Comparison of ENCODE assay signal across 1 cellular context in genomic region chr1:27418326-27418761, GRCh38.
TF ChIP-seq lines count a peak whose summit lies in the region.

No MANE protein-coding gene starts in this region.

TF ChIP-seq in K562, 482 proteins besides CTCF, POLR2A, EP300 and RAD21:
- TF ChIP-seq BRCA1 (IDR thresholded peaks at IDR 0.05) (no peak), BRCA1 (CRISPR knock-in tag; IDR thresholded peaks at IDR 0.05) (no peak), YY1 (IDR thresholded peaks at IDR 0.05; ENCODE audit: borderline replicate concordance in 1 of 3, control insufficient read depth in 1 of 3, extremely low read depth in 1 of 3, insufficient read depth in 3 of 3, insufficient read length in 1 of 3, insufficient replicate concordance in 2 of 3, low read depth in 1 of 3, low read length in 2 of 3) (peak in 2 of 3 experiments; percentile 81 to 87), EZH2 (IDR thresholded peaks at IDR 0.05; ENCODE audit: borderline replicate concordance, low read depth, low read length) (no peak), USF1 (CRISPR knock-in tag; IDR thresholded peaks at IDR 0.05) (no peak), ZNF766 (CRISPR knock-in tag; conservative IDR thresholded peaks at IDR 0.05) (0 out of 2 replicates have a peak, but pooled peaks have one; percentile 14), ZNF143 (CRISPR knock-in tag; IDR thresholded peaks at IDR 0.05) (no peak), SIX5 (IDR thresholded peaks at IDR 0.05; ENCODE audit: borderline replicate concordance in 1 of 2, insufficient read depth in 1 of 2, low read depth in 1 of 2, low read length in 2 of 2) (no peak), IRF2 (CRISPR knock-in tag; IDR thresholded peaks at IDR 0.05) (no peak), TRIM24 (IDR thresholded peaks at IDR 0.05) (no peak), EGR1 (conservative IDR thresholded peaks at IDR 0.05) (no peak), STAG1 (CRISPR knock-in tag; IDR thresholded peaks at IDR 0.05; ENCODE audit: borderline replicate concordance) (no peak), NCOA6 (IDR thresholded peaks at IDR 0.05) (no peak), ZNF431 (CRISPR knock-in tag; IDR thresholded peaks at IDR 0.05) (no peak), ZBTB7A (IDR thresholded peaks at IDR 0.05; ENCODE audit: borderline replicate concordance, control insufficient read depth, low read depth, low read length) (no peak), JUND (IDR thresholded peaks at IDR 0.05; ENCODE audit: borderline replicate concordance, low read depth, low read length) (0 out of 2 replicates have a peak, but pooled peaks have one; percentile 4), JUND (tag; IDR thresholded peaks at IDR 0.05; ENCODE audit: borderline replicate concordance, low read depth, low read length) (no peak; the same call in 2 of the 3 replicates), HCFC1 (IDR thresholded peaks at IDR 0.05; ENCODE audit: low read depth, low read length) (no peak), DIDO1 (tag; IDR thresholded peaks at IDR 0.05; ENCODE audit: low read depth) (no peak), ZFP36 (IDR thresholded peaks at IDR 0.05; ENCODE audit: low read depth, low read length, partially characterized antibody) (no peak), GABPA (tag; conservative IDR thresholded peaks at IDR 0.05; ENCODE audit: low read depth) (no peak), ZNF511 (CRISPR knock-in tag; IDR thresholded peaks at IDR 0.05) (no peak), MCM5 (IDR thresholded peaks at IDR 0.05; ENCODE audit: low read depth) (no peak), GTF2F1 (IDR thresholded peaks at IDR 0.05; ENCODE audit: low read depth, low read length) (no peak), ZNF175 (CRISPR knock-in tag; IDR thresholded peaks at IDR 0.05; ENCODE audit: low read depth) (no peak), CBX1 (IDR thresholded peaks at IDR 0.05; ENCODE audit: low read depth) (no peak), ZNF592 (IDR thresholded peaks at IDR 0.05) (0 out of 2 replicates have a peak, but pooled peaks have one; percentile 31), HNRNPLL (IDR thresholded peaks at IDR 0.05; ENCODE audit: low read depth, low read length, poor library complexity, severe bottlenecking) (no peak), KAT8 (IDR thresholded peaks at IDR 0.05; ENCODE audit: low read depth) (peak; percentile 78), SFPQ (IDR thresholded peaks at IDR 0.05; ENCODE audit: low read depth, low read length) (no peak), ETV6 (IDR thresholded peaks at IDR 0.05; ENCODE audit: borderline replicate concordance in 1 of 2, low read depth in 2 of 2, low read length in 1 of 2) (no peak), ETV6 (CRISPR knock-in tag; IDR thresholded peaks at IDR 0.05; ENCODE audit: borderline replicate concordance) (no peak), ZNF764 (CRISPR knock-in tag; IDR thresholded peaks at IDR 0.05; ENCODE audit: low read depth) (no peak), FOSL1 (tag; conservative IDR thresholded peaks at IDR 0.05) (peak; percentile 65), PTTG1 (tag; IDR thresholded peaks at IDR 0.05; ENCODE audit: low read depth) (no peak), GATA2 (CRISPR knock-in tag; IDR thresholded peaks at IDR 0.05) (no peak)
- TF ChIP-seq, protein P1, sequence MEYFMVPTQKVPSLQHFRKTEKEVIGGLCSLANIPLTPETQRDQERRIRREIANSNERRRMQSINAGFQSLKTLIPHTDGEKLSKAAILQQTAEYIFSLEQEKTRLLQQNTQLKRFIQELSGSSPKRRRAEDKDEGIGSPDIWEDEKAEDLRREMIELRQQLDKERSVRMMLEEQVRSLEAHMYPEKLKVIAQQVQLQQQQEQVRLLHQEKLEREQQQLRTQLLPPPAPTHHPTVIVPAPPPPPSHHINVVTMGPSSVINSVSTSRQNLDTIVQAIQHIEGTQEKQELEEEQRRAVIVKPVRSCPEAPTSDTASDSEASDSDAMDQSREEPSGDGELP (CRISPR knock-in tag; IDR thresholded peaks at IDR 0.05; ENCODE audit: borderline replicate concordance), result 0 out of 2 replicates have a peak, but pooled peaks have one; percentile 27
- TF ChIP-seq, protein P2, sequence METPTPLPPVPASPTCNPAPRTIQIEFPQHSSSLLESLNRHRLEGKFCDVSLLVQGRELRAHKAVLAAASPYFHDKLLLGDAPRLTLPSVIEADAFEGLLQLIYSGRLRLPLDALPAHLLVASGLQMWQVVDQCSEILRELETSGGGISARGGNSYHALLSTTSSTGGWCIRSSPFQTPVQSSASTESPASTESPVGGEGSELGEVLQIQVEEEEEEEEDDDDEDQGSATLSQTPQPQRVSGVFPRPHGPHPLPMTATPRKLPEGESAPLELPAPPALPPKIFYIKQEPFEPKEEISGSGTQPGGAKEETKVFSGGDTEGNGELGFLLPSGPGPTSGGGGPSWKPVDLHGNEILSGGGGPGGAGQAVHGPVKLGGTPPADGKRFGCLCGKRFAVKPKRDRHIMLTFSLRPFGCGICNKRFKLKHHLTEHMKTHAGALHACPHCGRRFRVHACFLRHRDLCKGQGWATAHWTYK (CRISPR knock-in tag; IDR thresholded peaks at IDR 0.05), result no peak
- TF ChIP-seq, protein P3, sequence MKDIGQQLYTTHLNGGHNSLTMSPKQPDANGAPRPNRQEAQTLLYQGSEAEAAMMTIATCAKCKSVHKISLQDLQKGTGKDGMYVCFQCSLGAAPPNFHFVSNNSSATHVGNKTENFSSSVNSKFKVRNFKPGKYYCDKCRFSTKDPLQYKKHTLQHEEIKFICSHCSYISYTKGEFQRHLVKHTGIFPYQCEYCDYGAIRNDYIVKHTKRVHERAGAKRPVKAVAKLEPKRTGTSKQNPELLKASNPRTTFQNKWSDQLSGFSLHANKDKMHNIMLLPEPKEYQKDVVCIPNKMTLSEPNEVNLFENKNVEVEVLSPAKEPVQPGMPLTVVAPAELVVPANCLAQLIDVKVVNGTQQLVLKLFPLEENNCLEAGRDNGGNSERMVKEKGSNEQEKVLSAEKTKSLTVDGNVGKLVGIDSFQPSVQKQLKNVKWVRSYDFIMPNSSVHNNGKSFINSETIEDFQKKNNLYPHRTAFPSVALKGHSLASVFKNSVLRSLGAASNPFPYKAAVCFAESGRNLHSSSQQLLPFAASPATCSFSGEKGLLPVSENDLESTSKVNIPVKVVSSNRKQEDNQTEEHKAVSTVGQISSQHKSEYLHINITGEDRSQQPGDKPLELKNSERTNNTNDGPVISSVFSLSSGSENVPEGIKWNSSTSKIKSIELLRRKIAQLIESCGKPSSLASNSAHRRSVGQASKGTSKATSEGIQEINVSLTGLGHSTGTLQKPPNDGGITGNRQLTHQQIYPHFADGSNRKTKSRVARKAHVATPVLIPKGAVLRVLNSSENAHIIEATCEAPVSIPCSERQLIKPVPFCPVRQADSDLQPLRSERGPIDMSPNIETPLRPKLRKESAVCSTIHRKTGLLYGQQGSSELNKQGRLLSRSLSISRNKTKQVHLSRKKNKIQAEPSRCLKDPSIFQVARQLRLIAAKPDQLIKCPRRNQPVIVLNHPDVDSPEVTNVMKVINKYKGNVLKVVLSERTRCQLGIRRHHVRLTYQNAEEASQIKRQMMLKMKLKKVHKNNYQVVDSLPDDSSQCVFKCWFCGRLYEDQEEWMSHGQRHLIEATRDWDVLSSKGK (CRISPR knock-in tag; IDR thresholded peaks at IDR 0.05), result no peak
- TF ChIP-seq, protein P4, sequence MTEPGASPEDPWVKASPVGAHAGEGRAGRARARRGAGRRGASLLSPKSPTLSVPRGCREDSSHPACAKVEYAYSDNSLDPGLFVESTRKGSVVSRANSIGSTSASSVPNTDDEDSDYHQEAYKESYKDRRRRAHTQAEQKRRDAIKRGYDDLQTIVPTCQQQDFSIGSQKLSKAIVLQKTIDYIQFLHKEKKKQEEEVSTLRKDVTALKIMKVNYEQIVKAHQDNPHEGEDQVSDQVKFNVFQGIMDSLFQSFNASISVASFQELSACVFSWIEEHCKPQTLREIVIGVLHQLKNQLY (CRISPR knock-in tag; conservative IDR thresholded peaks at IDR 0.05), result no peak
- TF ChIP-seq, protein P5, sequence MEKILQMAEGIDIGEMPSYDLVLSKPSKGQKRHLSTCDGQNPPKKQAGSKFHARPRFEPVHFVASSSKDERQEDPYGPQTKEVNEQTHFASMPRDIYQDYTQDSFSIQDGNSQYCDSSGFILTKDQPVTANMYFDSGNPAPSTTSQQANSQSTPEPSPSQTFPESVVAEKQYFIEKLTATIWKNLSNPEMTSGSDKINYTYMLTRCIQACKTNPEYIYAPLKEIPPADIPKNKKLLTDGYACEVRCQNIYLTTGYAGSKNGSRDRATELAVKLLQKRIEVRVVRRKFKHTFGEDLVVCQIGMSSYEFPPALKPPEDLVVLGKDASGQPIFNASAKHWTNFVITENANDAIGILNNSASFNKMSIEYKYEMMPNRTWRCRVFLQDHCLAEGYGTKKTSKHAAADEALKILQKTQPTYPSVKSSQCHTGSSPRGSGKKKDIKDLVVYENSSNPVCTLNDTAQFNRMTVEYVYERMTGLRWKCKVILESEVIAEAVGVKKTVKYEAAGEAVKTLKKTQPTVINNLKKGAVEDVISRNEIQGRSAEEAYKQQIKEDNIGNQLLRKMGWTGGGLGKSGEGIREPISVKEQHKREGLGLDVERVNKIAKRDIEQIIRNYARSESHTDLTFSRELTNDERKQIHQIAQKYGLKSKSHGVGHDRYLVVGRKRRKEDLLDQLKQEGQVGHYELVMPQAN (IDR thresholded peaks at IDR 0.05; ENCODE audit: borderline replicate concordance), result no peak
